ENCODE assay signal across 19 cellular contexts in the genomic region with DNA sequence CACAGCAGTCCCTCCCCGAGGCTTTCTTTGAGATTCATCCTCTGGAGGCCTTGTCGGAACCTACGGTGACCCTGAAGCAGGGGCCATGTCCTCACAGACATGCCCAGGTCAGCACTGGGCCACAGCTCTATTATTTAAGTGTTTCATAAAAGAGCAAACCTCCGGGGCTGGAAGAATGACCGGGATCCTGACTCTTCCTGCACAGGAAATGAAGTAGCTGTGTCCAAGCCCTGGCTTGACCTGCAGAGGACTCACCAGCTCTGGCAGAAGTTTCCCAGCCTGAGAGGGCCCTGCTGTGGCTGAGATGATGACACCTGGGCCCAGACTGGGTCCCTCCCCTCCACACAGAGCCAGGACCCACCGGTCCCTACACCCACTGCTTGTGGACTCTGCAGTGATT.
DNase-seq lines count a peak whose midpoint lies in the region; ATAC-seq and TF ChIP-seq lines count a peak whose summit lies in the region.
"Had no signal": no experiment of that assay in that cellular context is flagged by ENCODE, and none has a peak within 500 bp of the region (broad histone marks: within the 10 kb centered on the region; RNA-seq: fewer than 3 reads in every experiment).

No MANE protein-coding gene starts in this region.

- no peaks in the 10 kb centered on the region for H3K9me3 ChIP-seq in right lobe of liver
- no peaks in the 10 kb centered on the region for H3K9me3 ChIP-seq in subcutaneous abdominal adipose tissue (ENCODE audit: control insufficient read depth in 5 of 5, low read length in 5 of 5)

- H3K4me3 ChIP-seq in fibroblast of pulmonary artery (replicated peaks; ENCODE audit: low read depth, low read length), result no peak overlapping the region
- no peak overlapping the region for H3K4me3 ChIP-seq in right lobe of liver
- no peak overlapping the region for H3K4me3 ChIP-seq in subcutaneous abdominal adipose tissue (ENCODE audit: low read depth in 1 of 5, low read length in 5 of 5)
- H3K4me3 ChIP-seq: skin epidermis had no signal

- H3K9ac ChIP-seq in subcutaneous abdominal adipose tissue (ENCODE audit: low read length in 5 of 5), result no peak overlapping the region

- WGBS in adipose tissue, 3 donors, result 31 to 69% (median 40%) methylated on average over 6 of the region's 6 CpGs
- WGBS in right lobe of liver (ENCODE audit: insufficient coverage, low coverage, low lambda C conversion rate, missing lambda C conversion rate), result 71% methylated on average over 1 of the region's 6 CpGs

- H3K27ac ChIP-seq in adipose tissue (ENCODE audit: low read depth, low read length), result peak overlapping the region; percentile 19
- H3K27ac ChIP-seq in right lobe of liver, result no peak overlapping the region
- H3K27ac ChIP-seq in subcutaneous abdominal adipose tissue (ENCODE audit: low read depth, low read length), result peak overlapping the region; percentile 77
- H3K27ac ChIP-seq: HL-60 had no signal

- H3K27me3 ChIP-seq in right lobe of liver (no peaks in the 10 kb centered on the region), subcutaneous abdominal adipose tissue (ENCODE audit: control insufficient read depth in 5 of 5, insufficient read depth in 4 of 5, low read length in 5 of 5) (peaks cover 3 to 37% (median 29%) of the 10 kb centered on the region in 5 donors)

- no peaks in the 10 kb centered on the region for H3K4me1 ChIP-seq in right lobe of liver
- H3K4me1 ChIP-seq in subcutaneous abdominal adipose tissue (ENCODE audit: control insufficient read depth in 5 of 5, insufficient read depth in 5 of 5, low read length in 5 of 5), result peaks cover 0 to 43% (median 18%) of the 10 kb centered on the region in 5 donors

- peak; percentile 32 for DNase-seq in fibroblast of pulmonary artery (ENCODE audit: low read depth)
- no peak for DNase-seq in right lobe of liver
- DNase-seq in activated effector memory CD4-positive, alpha-beta T cell treated with Interleukin-2 at 50 U/mL for 16 hours, result no peak
- DNase-seq in inferior parietal cortex (ENCODE audit: extremely low spot score), result no peak
- DNase-seq: activated CD8-positive, alpha-beta T cell treated with anti-CD3 and anti-CD28 coated beads for 36 hours; activated T-cell treated with anti-CD3 and anti-CD28 coated beads, Interleukin-2, amount 50 U/mL, for 24 hours; H9; NCI-H187 treated with DMSO at 0.1 percent for 48 hours; NCI-H510A treated with DMSO at 0.1 percent for 48 hours; SHP77; stimulated activated CD4-positive, alpha-beta T cell treated with anti-CD3 and anti-CD28 coated beads, Interleukin-4, amount 100 ng/mL, for 1 hour; T-helper 17 cell had no signal

- TF ChIP-seq CTCF in fibroblast of pulmonary artery (IDR thresholded peaks at IDR 0.05; ENCODE audit: low read length, missing control alignments) (no peak), right lobe of liver (IDR thresholded peaks at IDR 0.05) (no peak)

- H3K36me3 ChIP-seq in right lobe of liver, result no peaks in the 10 kb centered on the region
- H3K36me3 ChIP-seq in subcutaneous abdominal adipose tissue (ENCODE audit: control insufficient read depth in 5 of 5, insufficient read depth in 5 of 5, low read length in 5 of 5), result no peaks in the 10 kb centered on the region

- ATAC-seq in right lobe of liver (peak; percentile 64 to 86 (median 75)), GM18511 (IDR thresholded peaks at IDR 0.05; ENCODE audit: unreplicated experiment) (no peak), GM19397 (IDR thresholded peaks at IDR 0.05; ENCODE audit: unreplicated experiment) (no peak)
- ATAC-seq: activated CD8-positive, alpha-beta T cell treated with anti-CD3 and anti-CD28 coated beads for 36 hours; activated naive CD4-positive, alpha-beta T cell treated with anti-CD3 and anti-CD28 coated beads, Interleukin-2, amount 50 U/mL, for 72 hours; T-helper 17 cell had no signal

- intact Hi-C loops in right lobe of liver (cut with DNase I), result no loop called here

- no peak for TF ChIP-seq POLR2A in right lobe of liver (IDR thresholded peaks at IDR 0.05)

Comparison
In these comparisons a context has a peak if more than half of its experiments do, and no peak if none do; other contexts are left out.
1. H3K27ac ChIP-seq: peak in adipose tissue (single experiment) and subcutaneous abdominal adipose tissue (single experiment); none in right lobe of liver (0 of 3).
2. ATAC-seq: peak in right lobe of liver (4 of 4); none in GM18511 (single experiment) and GM19397 (single experiment).